1 cellular context compared by ENCODE assay signal in genomic region chr10:123446449-123447156, GRCh38.
TF ChIP-seq lines count a peak whose summit lies in the region.

No MANE protein-coding gene starts in this region.

TF ChIP-seq in GM12878, 131 proteins besides CTCF, POLR2A, EP300 and RAD21 (continued from another document):
- no peak for TF ChIP-seq PBX3 (IDR thresholded peaks at IDR 0.05; ENCODE audit: insufficient replicate concordance, low read depth, low read length)
